ENCODE assay signal across 25 cellular contexts in the genomic region with DNA sequence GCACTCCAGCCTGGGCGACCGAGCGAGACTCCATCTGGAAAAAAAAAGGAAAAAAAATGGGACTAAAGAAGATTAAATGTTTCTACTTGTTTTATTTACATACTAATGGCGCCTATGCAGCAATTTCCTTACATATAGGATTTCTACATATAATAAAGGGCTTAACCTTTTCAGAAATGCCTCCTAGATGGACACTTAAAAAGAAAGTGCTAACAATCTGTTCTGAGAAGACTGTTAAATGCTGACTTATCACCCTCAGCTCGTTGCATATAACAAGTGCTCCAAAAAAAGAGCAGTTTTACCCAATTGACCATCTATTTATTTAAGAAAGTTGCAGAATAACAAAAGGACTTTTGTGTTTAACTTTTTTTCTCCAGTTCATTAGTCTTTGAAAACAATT.
"Had no signal": no experiment of that assay in that cellular context is flagged by ENCODE, and none has a peak within 500 bp of the region (broad histone marks: within the 10 kb centered on the region; RNA-seq: fewer than 3 reads in every experiment).

No MANE protein-coding gene starts in this region.

- H3K4me3 ChIP-seq: colonic mucosa, esophagus squamous epithelium, gastrocnemius medialis, heart right ventricle, left lung, lung had no signal

- H3K36me3 ChIP-seq: colonic mucosa, gastrocnemius medialis had no signal

- H3K9me3 ChIP-seq: colonic mucosa, esophagus squamous epithelium, gastrocnemius medialis, heart right ventricle, left lung had no signal

- H3K27ac ChIP-seq: colonic mucosa, epithelial cell of prostate, esophagus squamous epithelium, gastrocnemius medialis, heart right ventricle, left lung had no signal

- FAIRE-seq: islet of Langerhans, keratinocyte had no signal

- H3K4me1 ChIP-seq: colonic mucosa had no signal

- ATAC-seq: effector memory CD8-positive, alpha-beta T cell; esophagus mucosa; gastrocnemius medialis; heart right ventricle; left cardiac atrium; left lung; left ventricle myocardium superior had no signal

- DNase-seq: colonic mucosa; cortex of kidney; effector CD8-positive, alpha-beta T cell; effector memory CD8-positive, alpha-beta T cell; endodermal cell; erythroblast; esophagus squamous epithelium; foreskin fibroblast; foreskin melanocyte; gastrocnemius medialis; glutamatergic neuron; head of caudate nucleus; heart right ventricle; hippocampal formation; left cardiac atrium; left lung; left ventricle myocardium superior; mammary epithelial cell; mesendoderm; midbrain had no signal

- H3K27me3 ChIP-seq: colonic mucosa, esophagus squamous epithelium, gastrocnemius medialis, heart right ventricle, left lung had no signal
